ENCODE assay signal across 10 cellular contexts in the genomic region with DNA sequence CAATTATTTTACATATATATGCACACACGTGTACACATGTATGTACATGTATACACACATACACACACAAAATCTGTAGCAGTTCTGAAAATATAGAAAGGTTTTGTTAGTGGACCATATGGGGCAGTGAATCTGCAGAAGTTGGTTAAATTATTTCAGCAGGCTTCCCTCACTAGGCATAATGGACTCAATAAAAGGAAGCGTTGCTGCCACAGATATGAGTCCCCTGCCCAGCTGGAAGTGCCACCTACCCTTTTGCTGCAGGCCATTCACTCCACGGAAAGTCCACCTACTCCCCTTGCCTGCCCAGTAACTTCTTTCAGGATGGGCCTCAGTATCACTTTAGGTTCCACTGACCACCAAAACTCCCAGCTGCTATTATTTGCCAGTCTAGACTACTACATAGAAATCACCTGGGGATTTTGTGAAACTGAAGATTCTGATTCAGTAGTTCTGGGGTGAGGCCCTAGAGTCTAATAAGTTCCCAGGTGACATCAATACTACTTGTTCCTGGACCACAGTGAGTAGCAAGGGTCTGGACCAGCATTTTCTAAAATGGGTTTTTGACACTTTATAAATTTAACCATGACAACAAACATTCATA. TPM values are rescaled to one million over a fixed set of nuclear protein-coding genes. Genes with fewer than 3 reads are reported as not detected.
DNase-seq lines count a peak whose midpoint lies in the region; ATAC-seq and TF ChIP-seq lines count a peak whose summit lies in the region.
"Had no signal": no experiment of that assay in that cellular context is flagged by ENCODE, and none has a peak within 500 bp of the region (broad histone marks: within the 10 kb centered on the region; RNA-seq: fewer than 3 reads in every experiment).

No MANE protein-coding gene starts in this region.

- DNase-seq in esophagus squamous epithelium (lab: John Stamatoyannopoulos, UW) (no peak), glomerular visceral epithelial cell (ENCODE audit: extremely low spot score) (no peak), mucosa of descending colon (no peak), SIG-M5 (lab: John Stamatoyannopoulos, UW) (no peak)
- no peak for DNase-seq in stimulated activated naive CD4-positive, alpha-beta T cell (lab: John Stamatoyannopoulos, UW)
- DNase-seq: DMS153 had no signal

- no peak for TF ChIP-seq POLR2A in esophagus squamous epithelium (IDR thresholded peaks at IDR 0.05)

- no peak for TF ChIP-seq CTCF in esophagus squamous epithelium (IDR thresholded peaks at IDR 0.05)
- no peak for TF ChIP-seq CTCF in mucosa of descending colon (IDR thresholded peaks at IDR 0.05)

- H3K27me3 ChIP-seq in esophagus squamous epithelium: no peaks in the 10 kb centered on the region

- peak overlapping the region; percentile 73 to 89 (median 86) for H3K27ac ChIP-seq in esophagus squamous epithelium

- H3K9me3 ChIP-seq in esophagus squamous epithelium (no peaks in the 10 kb centered on the region), mucosa of descending colon (no peaks in the 10 kb centered on the region)

- 31 to 56% methylated on average over 3 of the region's 3 CpGs for WGBS in esophagus squamous epithelium, 2 donors

- intact Hi-C loops in esophagus squamous epithelium (cut with DNase I) (no loop called here), mucosa of descending colon (cut with DNase I, micrococcal nuclease) (no loop called here)

- peaks cover 9 to 49% (median 18%) of the 10 kb centered on the region in 3 donors for H3K4me1 ChIP-seq in esophagus squamous epithelium
- peaks cover 4% of the 10 kb centered on the region for H3K4me1 ChIP-seq in mucosa of descending colon (ENCODE audit: low read depth)

- no peak overlapping the region for H3K4me3 ChIP-seq in esophagus squamous epithelium
- no peak overlapping the region for H3K4me3 ChIP-seq in mucosa of descending colon
- H3K4me3 ChIP-seq: lung had no signal

- peak; percentile 83 for ATAC-seq in GM18511 (IDR thresholded peaks at IDR 0.05; ENCODE audit: unreplicated experiment)
- ATAC-seq in GM21526 (IDR thresholded peaks at IDR 0.05; ENCODE audit: low FRiP score, unreplicated experiment): peak; percentile 72
- ATAC-seq in HG03139 (IDR thresholded peaks at IDR 0.05; ENCODE audit: unreplicated experiment): peak; percentile 52
- ATAC-seq in mucosa of descending colon: no peak

- H3K36me3 ChIP-seq in esophagus squamous epithelium (no peaks in the 10 kb centered on the region), mucosa of descending colon (ENCODE audit: low read depth) (no peaks in the 10 kb centered on the region)

RNA-seq across cellular contexts. Expression of a gene that starts 29.3 kb away (rescaled TPM):
- 10 to 100 TPM; 34.5 to 42.2 (median 36.1) TPM for total RNA-seq in esophagus squamous epithelium
- 10 to 100 TPM; 16.9 to 28.8 (median 23.6) TPM for total RNA-seq in mucosa of descending colon
